11 cellular contexts compared by ENCODE assay signal in the genomic region with DNA sequence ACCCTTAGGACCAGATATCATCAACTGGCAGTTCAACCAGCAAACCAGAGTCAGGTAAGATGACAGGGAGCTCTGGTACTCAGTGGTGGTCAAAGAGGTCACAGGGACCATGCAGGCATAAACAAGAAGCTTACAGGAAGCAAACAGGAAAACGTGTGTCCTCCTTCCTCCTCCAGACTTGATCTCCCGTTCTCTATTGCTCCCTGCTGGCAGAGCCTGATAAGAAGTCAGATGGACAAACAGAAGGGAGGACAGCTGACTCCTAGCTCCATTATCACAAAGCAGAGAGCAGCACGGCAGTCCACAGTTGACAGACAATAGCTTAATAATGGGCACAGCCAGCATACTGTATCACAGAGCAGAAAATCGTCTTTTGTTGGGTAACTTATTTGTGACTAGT.
DNase-seq lines count a peak whose midpoint lies in the region; ATAC-seq, FAIRE-seq and TF ChIP-seq lines count a peak whose summit lies in the region.
"Had no signal": no experiment of that assay in that cellular context is flagged by ENCODE, and none has a peak within 500 bp of the region (broad histone marks: within the 10 kb centered on the region; RNA-seq: fewer than 3 reads in every experiment).

No MANE protein-coding gene starts in this region.

- H3K4me2 ChIP-seq in Loucy (ENCODE audit: low read depth, low read length, poor library complexity, severe bottlenecking) (no peak overlapping the region), mesendoderm (ENCODE audit: low read length) (no peak overlapping the region)

- no peak overlapping the region for H2AFZ ChIP-seq in Loucy (ENCODE audit: low read length)

- H3K36me3 ChIP-seq in BE2C, result no peaks in the 10 kb centered on the region
- peaks cover 15% of the 10 kb centered on the region; the same call in 1 of the 2 replicates for H3K36me3 ChIP-seq in Loucy (ENCODE audit: insufficient read depth, low read length)
- no peaks in the 10 kb centered on the region for H3K36me3 ChIP-seq in bronchial epithelial cell (ENCODE audit: control insufficient read depth, insufficient read depth, low read length)
- no peaks in the 10 kb centered on the region for H3K36me3 ChIP-seq in mesendoderm (ENCODE audit: control insufficient read depth, insufficient read depth, low read length)
- H3K36me3 ChIP-seq in esophagus squamous epithelium, result no peaks in the 10 kb centered on the region
- H3K36me3 ChIP-seq: neutrophil, Peyer's patch had no signal

- H2BK120ac ChIP-seq in mesendoderm (ENCODE audit: low read depth, low read length), result no peak overlapping the region

- H2BK5ac ChIP-seq in mesendoderm (ENCODE audit: low read length), result no peak overlapping the region

- H3K23ac ChIP-seq in mesendoderm (ENCODE audit: low read length), result no peak overlapping the region

- H3K27ac ChIP-seq in mesendoderm (ENCODE audit: low read depth, low read length) (no peak overlapping the region), esophagus squamous epithelium (no peak overlapping the region)
- H3K27ac ChIP-seq: neutrophil, Peyer's patch had no signal

- H3K27me3 ChIP-seq in BE2C (no peaks in the 10 kb centered on the region), Loucy (ENCODE audit: insufficient read depth, low read length, poor library complexity, severe bottlenecking) (no peaks in the 10 kb centered on the region), bronchial epithelial cell (ENCODE audit: control insufficient read depth, insufficient read depth, low read length) (no peaks in the 10 kb centered on the region), mesendoderm (ENCODE audit: insufficient read depth, low read length, poor library complexity) (no peaks in the 10 kb centered on the region), esophagus squamous epithelium (no peaks in the 10 kb centered on the region)
- H3K27me3 ChIP-seq: neutrophil, Peyer's patch had no signal

- H3F3A ChIP-seq in Loucy (ENCODE audit: low read depth), result peaks cover 2% of the 10 kb centered on the region; the same call in 1 of the 2 replicates

- H3K79me2 ChIP-seq in Loucy (ENCODE audit: insufficient read depth, low read length), result no peaks in the 10 kb centered on the region
- H3K79me2 ChIP-seq in mesendoderm (ENCODE audit: control insufficient read depth, insufficient read depth, low read length), result no peaks in the 10 kb centered on the region

- H3K4me1 ChIP-seq in BE2C (no peaks in the 10 kb centered on the region), Loucy (ENCODE audit: insufficient read depth, low read length, poor library complexity, severe bottlenecking) (peaks cover 15% of the 10 kb centered on the region), mesendoderm (ENCODE audit: control insufficient read depth, low read depth, low read length) (peaks cover 7% of the 10 kb centered on the region), esophagus squamous epithelium (peaks cover 0 to 20% (median 0%) of the 10 kb centered on the region in 3 donors)

- H4K8ac ChIP-seq in mesendoderm (ENCODE audit: low read depth, low read length), result no peak overlapping the region

- DNase-seq in BE2C (no peak), bronchial epithelial cell (ENCODE audit: low read depth) (no peak), mesendoderm (peak; percentile 65), esophagus squamous epithelium (lab: John Stamatoyannopoulos, UW) (no peak), iPS-NIHi11 (ENCODE audit: low spot score) (no peak)
- DNase-seq: activated T-cell treated with anti-CD3 and anti-CD28 coated beads for 4 hours had no signal

- no peaks in the 10 kb centered on the region for H4K20me1 ChIP-seq in Loucy (ENCODE audit: insufficient read depth, low read length, poor library complexity, severe bottlenecking)

- intact Hi-C loops in esophagus squamous epithelium (cut with DNase I), result no loop called here

- ATAC-seq in HG03175 (IDR thresholded peaks at IDR 0.05; ENCODE audit: unreplicated experiment), result no peak
- ATAC-seq in HG02571 (IDR thresholded peaks at IDR 0.05; ENCODE audit: unreplicated experiment), result no peak

- H3K4me3 ChIP-seq in BE2C (ENCODE audit: low read depth, low read length) (no peak overlapping the region), Loucy (ENCODE audit: low read length, poor library complexity, severe bottlenecking) (no peak overlapping the region), bronchial epithelial cell (ENCODE audit: low read depth, low read length) (no peak overlapping the region), mesendoderm (ENCODE audit: low read length) (no peak overlapping the region), esophagus squamous epithelium (no peak overlapping the region)
- H3K4me3 ChIP-seq: Peyer's patch had no signal

- no peak overlapping the region for H2AK5ac ChIP-seq in mesendoderm (ENCODE audit: low read length)

- H3K79me1 ChIP-seq in mesendoderm (ENCODE audit: low read length), result no peaks in the 10 kb centered on the region

- H2BK15ac ChIP-seq in mesendoderm (replicated peaks; ENCODE audit: low read depth), result no peak overlapping the region

- H3K9me3 ChIP-seq in BE2C, result no peaks in the 10 kb centered on the region
- H3K9me3 ChIP-seq in Loucy (ENCODE audit: insufficient read depth, low read depth, low read length), result no peaks in the 10 kb centered on the region
- H3K9me3 ChIP-seq in esophagus squamous epithelium, result no peaks in the 10 kb centered on the region
- H3K9me3 ChIP-seq: neutrophil, Peyer's patch had no signal

- WGBS in mesendoderm (ENCODE audit: extremely low coverage, insufficient coverage, low lambda C conversion rate), result no CpG with 5 or more reads among the region's 4 CpGs
- 51 to 71% methylated on average over 2 to 4 of the region's 4 CpGs for WGBS in esophagus squamous epithelium, 2 donors

- no peaks in the 10 kb centered on the region for H3K9me2 ChIP-seq in Loucy (replicated peaks; ENCODE audit: low read depth, low read length)

- no peak overlapping the region for H3K4ac ChIP-seq in mesendoderm (ENCODE audit: low read depth, low read length)

- H3K9ac ChIP-seq in Loucy (ENCODE audit: low read depth, low read length, poor library complexity, severe bottlenecking) (no peak overlapping the region), mesendoderm (ENCODE audit: low read length) (no peak overlapping the region)

- no peak for FAIRE-seq in bronchial epithelial cell (lab: Jason Lieb, UNC)

- no peak overlapping the region for H3K18ac ChIP-seq in mesendoderm (ENCODE audit: low read length)

- H4K5ac ChIP-seq in mesendoderm (ENCODE audit: low read length), result no peak overlapping the region

- no peak overlapping the region for H3K56ac ChIP-seq in mesendoderm (ENCODE audit: low read length)

- TF ChIP-seq POLR2A in esophagus squamous epithelium (IDR thresholded peaks at IDR 0.05), result no peak

- TF ChIP-seq CTCF in BE2C (IDR thresholded peaks at IDR 0.05; ENCODE audit: low read depth, low read length), result peak; percentile 21; the same call in 1 of the 2 replicates
- TF ChIP-seq CTCF in Loucy (conservative IDR thresholded peaks at IDR 0.05; ENCODE audit: low read length), result peak; percentile 34; the same call in 1 of the 2 replicates
- peak; percentile 15 for TF ChIP-seq CTCF in bronchial epithelial cell (IDR thresholded peaks at IDR 0.05; ENCODE audit: insufficient read depth, low read length, severe bottlenecking)
- TF ChIP-seq CTCF in esophagus squamous epithelium (IDR thresholded peaks at IDR 0.05), result peak in 1 of 6 experiments; percentile 25
